In genomic region chr16:53998024-53998810, GRCh38 we compare ENCODE assay signal across 23 cellular contexts.
"Had no signal": no experiment of that assay in that cellular context is flagged by ENCODE, and none has a peak within 500 bp of the region (broad histone marks: within the 10 kb centered on the region; RNA-seq: fewer than 3 reads in every experiment).

No MANE protein-coding gene starts in this region.

- ATAC-seq: activated T-helper 17 cell treated with anti-CD3 and anti-CD28 coated beads, Interleukin-2, amount 50 U/mL, for 72 hours; T-helper 17 cell had no signal

- H3K4me3 ChIP-seq: cardiac muscle cell, Peyer's patch had no signal

- H3K9ac ChIP-seq: KMS-11 had no signal

- H3K4me1 ChIP-seq: Peyer's patch had no signal

- H3K36me3 ChIP-seq: brain microvascular endothelial cell, cardiac muscle cell, Peyer's patch had no signal

- H3K27me3 ChIP-seq: brain microvascular endothelial cell, cardiac muscle cell, Peyer's patch had no signal

- H3K4me2 ChIP-seq: KMS-11 had no signal

- H3K27ac Mint-ChIP-seq: activated CD4-positive, alpha-beta memory T cell treated with anti-CD3 and anti-CD28 coated beads for 36 hours; activated CD4-positive, alpha-beta T cell treated with anti-CD3 and anti-CD28 coated beads, Interleukin-2, amount 10 ng/mL, durations not matched to agents 7 days and 5 days; activated naive CD4-positive, alpha-beta T cell treated with anti-CD3 and anti-CD28 coated beads, Interleukin-2, amount 10 ng/mL, durations not matched to agents 7 days and 5 days; activated naive CD8-positive, alpha-beta T cell treated with anti-CD3 and anti-CD28 coated beads for 36 hours; activated T-helper 17 cell treated with anti-CD3 and anti-CD28 coated beads, Interleukin-2, amount 50 U/mL, for 72 hours; T-helper 17 cell had no signal

- H3K36me3 Mint-ChIP-seq: activated naive CD4-positive, alpha-beta T cell treated with anti-CD3 and anti-CD28 coated beads, Interleukin-2, amount 10 ng/mL, durations not matched to agents 7 days and 5 days had no signal

- H3K9me3 ChIP-seq: Peyer's patch had no signal

- H3K27me3 Mint-ChIP-seq: activated CD4-positive, alpha-beta memory T cell treated with anti-CD3 and anti-CD28 coated beads for 36 hours; activated CD4-positive, alpha-beta T cell treated with anti-CD3 and anti-CD28 coated beads, Interleukin-2, amount 10 ng/mL, durations not matched to agents 7 days and 5 days; activated naive CD4-positive, alpha-beta T cell treated with anti-CD3 and anti-CD28 coated beads, Interleukin-2, amount 10 ng/mL, durations not matched to agents 7 days and 5 days; activated naive CD8-positive, alpha-beta T cell treated with anti-CD3 and anti-CD28 coated beads for 36 hours; activated T-helper 17 cell treated with anti-CD3 and anti-CD28 coated beads, Interleukin-2, amount 50 U/mL, for 72 hours; T-helper 17 cell had no signal

- H3K27ac ChIP-seq: brain microvascular endothelial cell, cardiac muscle cell, KMS-11, Peyer's patch, RWPE1 had no signal

- H3K4me1 Mint-ChIP-seq: activated CD4-positive, alpha-beta T cell treated with anti-CD3 and anti-CD28 coated beads, Interleukin-2, amount 10 ng/mL, durations not matched to agents 7 days and 5 days; activated naive CD4-positive, alpha-beta T cell treated with anti-CD3 and anti-CD28 coated beads, Interleukin-2, amount 10 ng/mL, durations not matched to agents 7 days and 5 days; activated naive CD8-positive, alpha-beta T cell treated with anti-CD3 and anti-CD28 coated beads for 36 hours; activated T-helper 17 cell treated with anti-CD3 and anti-CD28 coated beads, Interleukin-2, amount 50 U/mL, for 72 hours had no signal

- DNase-seq: activated CD4-positive, alpha-beta memory T cell treated with anti-CD3 and anti-CD28 coated beads for 36 hours; activated CD4-positive, alpha-beta T cell treated with anti-CD3 and anti-CD28 coated beads, Interleukin-2, amount 10 ng/mL, durations not matched to agents 7 days and 5 days; activated CD4-positive, CD25-positive, alpha-beta regulatory T cell; activated CD8-positive, alpha-beta memory T cell treated with anti-CD3 and anti-CD28 coated beads for 24 hours; activated gamma-delta T cell; activated naive CD4-positive, alpha-beta T cell treated with anti-CD3 and anti-CD28 coated beads, Interleukin-2, amount 10 ng/mL, durations not matched to agents 7 days and 5 days; activated naive CD8-positive, alpha-beta T cell treated with anti-CD3 and anti-CD28 coated beads for 36 hours; activated T-cell treated with anti-CD3 and anti-CD28 coated beads for 4 hours; activated T-cell treated with anti-CD3 and anti-CD28 coated beads, Interleukin-2, amount 50 U/mL, for 48 hours; brain microvascular endothelial cell; NCI-H1105 treated with DMSO at 0.1 percent for 48 hours; NCI-H1436 treated with DMSO at 0.1 percent for 48 hours; NCI-H187; NCI-H2081; NCI-H524; Peyer's patch; Right ventricle myocardium superior; T-helper 17 cell; T-helper 9 cell had no signal

- H3K9me3 Mint-ChIP-seq: activated CD4-positive, alpha-beta memory T cell treated with anti-CD3 and anti-CD28 coated beads for 36 hours; activated CD4-positive, alpha-beta T cell treated with anti-CD3 and anti-CD28 coated beads, Interleukin-2, amount 10 ng/mL, durations not matched to agents 7 days and 5 days; activated naive CD4-positive, alpha-beta T cell treated with anti-CD3 and anti-CD28 coated beads, Interleukin-2, amount 10 ng/mL, durations not matched to agents 7 days and 5 days; activated naive CD8-positive, alpha-beta T cell treated with anti-CD3 and anti-CD28 coated beads for 36 hours; activated T-helper 17 cell treated with anti-CD3 and anti-CD28 coated beads, Interleukin-2, amount 50 U/mL, for 72 hours had no signal

- H3K4me3 Mint-ChIP-seq: activated CD4-positive, alpha-beta memory T cell treated with anti-CD3 and anti-CD28 coated beads for 36 hours; activated CD4-positive, alpha-beta T cell treated with anti-CD3 and anti-CD28 coated beads, Interleukin-2, amount 10 ng/mL, durations not matched to agents 7 days and 5 days; activated naive CD4-positive, alpha-beta T cell treated with anti-CD3 and anti-CD28 coated beads, Interleukin-2, amount 10 ng/mL, durations not matched to agents 7 days and 5 days; activated naive CD8-positive, alpha-beta T cell treated with anti-CD3 and anti-CD28 coated beads for 36 hours; activated T-helper 17 cell treated with anti-CD3 and anti-CD28 coated beads, Interleukin-2, amount 50 U/mL, for 72 hours; T-helper 17 cell had no signal
